In the genomic region with DNA sequence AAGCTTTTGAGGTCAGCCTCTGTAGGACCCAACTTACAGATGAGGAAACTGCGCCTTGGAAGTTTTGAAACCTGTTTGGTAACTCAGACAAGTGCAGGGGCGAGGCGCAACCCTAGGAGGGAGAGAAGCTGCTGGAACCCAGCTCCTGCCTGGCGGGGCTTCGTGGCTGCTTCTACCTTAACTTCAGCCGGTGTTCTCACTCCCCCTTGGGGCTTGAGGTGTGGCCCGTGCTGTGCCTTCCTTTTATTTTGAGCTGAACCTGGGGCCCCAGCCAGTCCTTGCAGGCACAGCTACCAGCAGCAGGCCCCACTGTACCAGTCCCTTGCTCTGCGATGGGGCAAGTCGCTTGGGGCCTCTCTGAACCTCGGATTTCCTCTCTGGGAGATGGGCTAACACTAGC, we compare ENCODE assay signal across 1 cellular context.
TF ChIP-seq lines count a peak whose summit lies in the region.

No MANE protein-coding gene starts in this region.

TF ChIP-seq in GM23338, 12 proteins besides CTCF, POLR2A, EP300 and RAD21:
- no peak for TF ChIP-seq ZNF462 (CRISPR knock-in tag; IDR thresholded peaks at IDR 0.05)
- TF ChIP-seq ZNF114 (CRISPR knock-in tag; IDR thresholded peaks at IDR 0.05) = no peak
- no peak for TF ChIP-seq ZNF331 (CRISPR knock-in tag; IDR thresholded peaks at IDR 0.05; ENCODE audit: low read depth)
- TF ChIP-seq REST (IDR thresholded peaks at IDR 0.05; ENCODE audit: unreplicated experiment) = no peak
- no peak for TF ChIP-seq ETS1 (IDR thresholded peaks at IDR 0.05)
TF ChIP-seq in GM23338: peak in this region for 0.
